15 cellular contexts compared by ENCODE assay signal in genomic region chr7:140544278-140544896, GRCh38.
DNase-seq lines count a peak whose midpoint lies in the region; ATAC-seq and TF ChIP-seq lines count a peak whose summit lies in the region.
"Had no signal": no experiment of that assay in that cellular context is flagged by ENCODE, and none has a peak within 500 bp of the region (broad histone marks: within the 10 kb centered on the region; RNA-seq: fewer than 3 reads in every experiment).

No MANE protein-coding gene starts in this region.

- no peak overlapping the region for H3K27ac Mint-ChIP-seq in naive thymus-derived CD4-positive, alpha-beta T cell

- POLR2A ChIA-PET in naive thymus-derived CD4-positive, alpha-beta T cell (lab: Charles Lee) = no interaction called here

- no peaks in the 10 kb centered on the region for H3K9me3 Mint-ChIP-seq in naive thymus-derived CD4-positive, alpha-beta T cell
- H3K9me3 Mint-ChIP-seq: IgD-negative memory B cell had no signal

- H3K27me3 ChIP-seq in colonic mucosa (no peaks in the 10 kb centered on the region), stomach (no peaks in the 10 kb centered on the region)
- H3K27me3 ChIP-seq in naive thymus-derived CD4-positive, alpha-beta T cell (ENCODE audit: control insufficient read depth in 2 of 2, insufficient read depth in 2 of 2, low read length in 2 of 2) = no peaks in the 10 kb centered on the region
- H3K27me3 ChIP-seq: SJSA1 had no signal

- H3K9ac ChIP-seq in colonic mucosa (ENCODE audit: low read depth in 2 of 2, low read length in 2 of 2) = peak overlapping the region in 1 of 2 donors; percentile 4

- no peak for TF ChIP-seq EP300 in stomach (IDR thresholded peaks at IDR 0.05)

- H3K4me1 ChIP-seq in colonic mucosa (peaks cover 5% of the 10 kb centered on the region), mucosa of descending colon (ENCODE audit: low read depth) (peaks cover 13% of the 10 kb centered on the region), stomach (peaks cover 4 to 16% (median 12%) of the 10 kb centered on the region in 4 donors)
- H3K4me1 ChIP-seq in naive thymus-derived CD4-positive, alpha-beta T cell (ENCODE audit: control insufficient read depth in 2 of 2, insufficient read depth in 2 of 2, low read length in 2 of 2) = no peaks in the 10 kb centered on the region

- no peaks in the 10 kb centered on the region for H3K36me3 Mint-ChIP-seq in naive thymus-derived CD4-positive, alpha-beta T cell
- H3K36me3 Mint-ChIP-seq: CD14-positive monocyte had no signal

- H3K27me3 Mint-ChIP-seq in naive thymus-derived CD4-positive, alpha-beta T cell = peaks cover 0 to 16% (median 9%) of the 10 kb centered on the region in 5 donors

- H3K4me3 ChIP-seq in colonic mucosa = no peak overlapping the region
- H3K4me3 ChIP-seq in mucosa of descending colon = no peak overlapping the region
- no peak overlapping the region for H3K4me3 ChIP-seq in stomach
- no peak overlapping the region for H3K4me3 ChIP-seq in naive thymus-derived CD4-positive, alpha-beta T cell (ENCODE audit: low read length)
- H3K4me3 ChIP-seq: PC-9, SJSA1 had no signal

- no peaks in the 10 kb centered on the region for H3K36me3 ChIP-seq in colonic mucosa
- H3K36me3 ChIP-seq in mucosa of descending colon (ENCODE audit: low read depth) = no peaks in the 10 kb centered on the region
- peaks cover 0 to 19% (median 9%) of the 10 kb centered on the region in 4 donors for H3K36me3 ChIP-seq in stomach
- H3K36me3 ChIP-seq in naive thymus-derived CD4-positive, alpha-beta T cell (ENCODE audit: control insufficient read depth in 2 of 3, insufficient read depth in 3 of 3, low read length in 3 of 3) = no peaks in the 10 kb centered on the region

- CTCF ChIA-PET in naive thymus-derived CD4-positive, alpha-beta T cell (lab: Charles Lee) = no interaction called here

- DNase-seq in NCI-H2029 (lab: John Stamatoyannopoulos, UW) (peak; percentile 50), colonic mucosa (peak; percentile 74), mucosa of descending colon (peak; percentile 83 to 91 (median 85)), stomach (peak; percentile 74), DMS53 (lab: John Stamatoyannopoulos, UW) (no peak)
- DNase-seq in naive thymus-derived CD4-positive, alpha-beta T cell = no peak
- no peak for DNase-seq in activated CD4-positive, CD25-positive, alpha-beta regulatory T cell treated with anti-CD3 and anti-CD28 coated beads, Interleukin-2, amount 50 U/mL, for 72 hours
- DNase-seq: NCI-H1105 treated with DMSO at 0.1 percent for 48 hours, NCI-H187 treated with DMSO at 0.1 percent for 48 hours, NCI-H2171 treated with DMSO at 0.1 percent for 48 hours, NCI-H748 treated with DMSO at 0.1 percent for 48 hours, PC-9 had no signal

- H3K9me3 ChIP-seq in colonic mucosa = no peaks in the 10 kb centered on the region
- H3K9me3 ChIP-seq in mucosa of descending colon = no peaks in the 10 kb centered on the region
- H3K9me3 ChIP-seq in stomach = no peaks in the 10 kb centered on the region
- H3K9me3 ChIP-seq in naive thymus-derived CD4-positive, alpha-beta T cell (ENCODE audit: control insufficient read depth in 2 of 3, low read length in 3 of 3) = no peaks in the 10 kb centered on the region
- H3K9me3 ChIP-seq: SJSA1 had no signal

- TF ChIP-seq POLR2A in stomach (IDR thresholded peaks at IDR 0.05) = no peak

- TF ChIP-seq CTCF in colonic mucosa (IDR thresholded peaks at IDR 0.05) = no peak
- TF ChIP-seq CTCF in mucosa of descending colon (IDR thresholded peaks at IDR 0.05) = no peak
- TF ChIP-seq CTCF in stomach (IDR thresholded peaks at IDR 0.05) = no peak

- H3K4me1 Mint-ChIP-seq in naive thymus-derived CD4-positive, alpha-beta T cell = peaks cover 0 to 9% (median 0%) of the 10 kb centered on the region in 7 donors

- H3K27ac ChIP-seq in colonic mucosa (no peak overlapping the region), stomach (no peak overlapping the region)
- H3K27ac ChIP-seq in naive thymus-derived CD4-positive, alpha-beta T cell (ENCODE audit: low read depth, low read length) = no peak overlapping the region
- H3K27ac ChIP-seq: PC-9, SJSA1 had no signal

- WGBS in stomach, 5 donors = 63 to 93% (median 82%) methylated on average over 22 of the region's 22 CpGs

- H3K4me3 Mint-ChIP-seq in naive thymus-derived CD4-positive, alpha-beta T cell = no peak overlapping the region
- H3K4me3 Mint-ChIP-seq: CD14-positive monocyte, IgD-negative memory B cell had no signal

- peak; percentile 90 for ATAC-seq in mucosa of descending colon
- no peak for ATAC-seq in naive thymus-derived CD4-positive, alpha-beta T cell

- intact Hi-C loops in colonic mucosa (cut with DNase I) (no loop called here), mucosa of descending colon (cut with DNase I, micrococcal nuclease) (no loop called here), stomach (cut with DNase I; ENCODE audit: low total_unique reads) (no loop called here)
- intact Hi-C loops in naive thymus-derived CD4-positive, alpha-beta T cell (cut with micrococcal nuclease) = no loop called here

Comparison
In these comparisons a context has a peak if more than half of its experiments do, and no peak if none do; other contexts are left out.
1. DNase-seq: peak in NCI-H2029 (single experiment), colonic mucosa (single experiment), mucosa of descending colon (3 of 3) and stomach (single experiment); none in naive thymus-derived CD4-positive, alpha-beta T cell (0 of 9), activated CD4-positive, CD25-positive, alpha-beta regulatory T cell treated with anti-CD3 and anti-CD28 coated beads, Interleukin-2, amount 50 U/mL, for 72 hours (single experiment) and DMS53 (single experiment).